ENCODE assay signal across 1 cellular context in the genomic region with DNA sequence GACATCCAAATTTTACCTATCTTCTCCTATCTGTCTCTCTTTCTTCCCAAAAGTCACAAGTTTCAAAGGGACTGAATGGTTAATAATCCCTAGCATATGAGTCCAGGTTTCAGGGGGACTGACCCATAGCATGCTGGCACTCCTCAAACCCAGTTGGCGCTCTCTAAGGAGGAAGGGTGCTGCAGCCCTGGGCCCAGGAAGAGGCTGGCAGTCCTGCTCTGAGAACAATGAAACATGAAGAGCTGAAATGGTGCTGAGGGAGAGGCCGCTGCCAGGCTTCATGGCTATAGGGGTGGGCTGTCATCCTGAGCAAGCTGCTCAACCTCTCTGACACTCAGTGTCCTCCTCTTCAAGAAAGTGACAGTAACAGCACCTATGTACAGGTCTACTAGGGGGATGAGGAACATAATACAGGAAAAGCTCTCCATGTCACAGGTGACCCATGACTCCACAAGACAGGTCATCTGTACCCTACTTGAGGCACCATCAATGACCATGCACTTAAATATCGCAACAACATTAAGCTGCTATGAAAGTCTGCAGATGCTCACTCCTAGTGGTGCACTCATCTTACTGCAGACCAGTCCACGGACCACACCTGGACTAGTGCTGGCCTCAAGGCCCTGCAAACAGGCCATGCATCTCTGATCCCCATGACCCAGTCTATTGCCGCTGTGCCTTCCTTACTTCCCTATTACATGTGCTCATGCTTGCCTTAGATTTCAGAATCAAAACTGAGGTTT.
TF ChIP-seq lines count a peak whose summit lies in the region.

No MANE protein-coding gene starts in this region.

TF ChIP-seq in WTC11, 78 proteins besides CTCF, POLR2A, EP300 and RAD21 (continued from another document):
- TF ChIP-seq, protein P1, sequence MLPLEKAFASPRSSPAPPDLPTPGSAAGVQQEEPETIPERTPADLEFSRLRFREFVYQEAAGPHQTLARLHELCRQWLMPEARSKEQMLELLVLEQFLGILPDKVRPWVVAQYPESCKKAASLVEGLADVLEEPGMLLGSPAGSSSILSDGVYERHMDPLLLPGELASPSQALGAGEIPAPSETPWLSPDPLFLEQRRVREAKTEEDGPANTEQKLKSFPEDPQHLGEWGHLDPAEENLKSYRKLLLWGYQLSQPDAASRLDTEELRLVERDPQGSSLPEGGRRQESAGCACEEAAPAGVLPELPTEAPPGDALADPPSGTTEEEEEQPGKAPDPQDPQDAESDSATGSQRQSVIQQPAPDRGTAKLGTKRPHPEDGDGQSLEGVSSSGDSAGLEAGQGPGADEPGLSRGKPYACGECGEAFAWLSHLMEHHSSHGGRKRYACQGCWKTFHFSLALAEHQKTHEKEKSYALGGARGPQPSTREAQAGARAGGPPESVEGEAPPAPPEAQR (CRISPR knock-in tag; IDR thresholded peaks at IDR 0.05), result no peak
- no peak for TF ChIP-seq RELA (CRISPR knock-in tag; IDR thresholded peaks at IDR 0.05; ENCODE audit: borderline replicate concordance)
- no peak for TF ChIP-seq TEAD4 (CRISPR knock-in tag; IDR thresholded peaks at IDR 0.05)
- no peak for TF ChIP-seq JAZF1 (CRISPR knock-in tag; IDR thresholded peaks at IDR 0.05)
- TF ChIP-seq, protein P2, sequence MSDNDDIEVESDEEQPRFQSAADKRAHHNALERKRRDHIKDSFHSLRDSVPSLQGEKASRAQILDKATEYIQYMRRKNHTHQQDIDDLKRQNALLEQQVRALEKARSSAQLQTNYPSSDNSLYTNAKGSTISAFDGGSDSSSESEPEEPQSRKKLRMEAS (CRISPR knock-in tag; IDR thresholded peaks at IDR 0.05), result no peak
- no peak for TF ChIP-seq ZNF219 (CRISPR knock-in tag; IDR thresholded peaks at IDR 0.05; ENCODE audit: borderline replicate concordance)
